ENCODE assay signal across 8 cellular contexts in the genomic region with DNA sequence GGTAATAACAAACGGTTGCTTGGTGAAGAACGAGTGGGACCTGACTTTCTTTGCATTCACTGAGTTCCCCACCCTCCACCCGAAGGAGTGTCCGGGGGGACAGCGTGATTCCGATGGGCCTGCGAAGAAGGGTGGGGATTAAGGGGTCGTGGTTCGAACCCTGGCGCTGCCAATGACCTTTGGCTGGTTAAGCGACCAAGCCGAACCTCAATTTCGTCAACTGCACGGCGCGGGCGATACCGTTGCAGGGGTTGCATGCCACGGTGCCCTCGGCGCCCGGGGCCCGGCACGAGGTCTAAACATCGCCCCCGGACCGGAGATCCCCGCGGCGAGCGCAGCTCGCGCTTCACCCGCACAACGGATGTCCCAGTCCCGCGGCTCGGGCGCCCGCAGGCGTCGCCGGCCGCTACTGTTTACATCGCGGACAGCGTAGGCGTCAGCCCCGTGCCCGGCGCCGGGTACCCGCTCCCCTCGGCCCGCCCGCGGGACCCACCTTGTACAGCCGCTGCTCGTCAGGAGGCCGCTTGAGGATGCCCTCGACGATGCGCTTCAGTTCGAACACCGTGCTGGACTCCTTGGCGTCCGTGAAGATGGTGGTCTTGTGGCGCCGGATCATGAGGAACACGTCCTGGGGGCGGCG. TPM values are rescaled to one million over a fixed set of nuclear protein-coding genes. Genes with fewer than 3 reads are reported as not detected.
DNase-seq lines count a peak whose midpoint lies in the region; ATAC-seq and TF ChIP-seq lines count a peak whose summit lies in the region.

No MANE protein-coding gene starts in this region.

- H3K4me3 ChIP-seq in DND-41 (ENCODE audit: low read depth in 1 of 2, low read length in 2 of 2), result peak overlapping the region; percentile 95 to 96
- H3K4me3 ChIP-seq in iPS-18a (ENCODE audit: low read length), result peak overlapping the region; percentile 97
- H3K4me3 ChIP-seq in spleen, result peak overlapping the region; percentile 75 to 97 (median 93)

- peaks cover 51% of the 10 kb centered on the region for H3K79me2 ChIP-seq in DND-41 (ENCODE audit: insufficient read depth, low read length)

- H3K4me3 Mint-ChIP-seq in IgD-negative memory B cell, result peak overlapping the region; percentile 86 to 98 (median 95)
- H3K4me3 Mint-ChIP-seq in activated naive CD8-positive, alpha-beta T cell treated with anti-CD3 and anti-CD28 coated beads, Interleukin-2, amount 50 U/mL, for 24 hours, result peak overlapping the region; percentile 96

- H3K27me3 Mint-ChIP-seq in IgD-negative memory B cell, result no peaks in the 10 kb centered on the region
- H3K27me3 Mint-ChIP-seq in activated naive CD8-positive, alpha-beta T cell treated with anti-CD3 and anti-CD28 coated beads, Interleukin-2, amount 50 U/mL, for 24 hours, result no peaks in the 10 kb centered on the region

- peaks cover 38% of the 10 kb centered on the region for H3K36me3 ChIP-seq in DND-41 (ENCODE audit: insufficient read depth, low read length)
- H3K36me3 ChIP-seq in iPS-18a (ENCODE audit: control insufficient read depth, low read depth, low read length), result peaks cover 22% of the 10 kb centered on the region
- H3K36me3 ChIP-seq in spleen, result peaks cover 0 to 41% (median 32%) of the 10 kb centered on the region in 6 donors

- peak overlapping the region; percentile 85 for H2AFZ ChIP-seq in DND-41 (ENCODE audit: low read depth, low read length)

- H4K20me1 ChIP-seq in DND-41 (ENCODE audit: insufficient read depth, low read length), result peaks cover 38% of the 10 kb centered on the region

- H3K27ac Mint-ChIP-seq in IgD-negative memory B cell, result peak overlapping the region; percentile 72 to 97 (median 82)
- peak overlapping the region; percentile 87 for H3K27ac Mint-ChIP-seq in activated naive CD8-positive, alpha-beta T cell treated with anti-CD3 and anti-CD28 coated beads, Interleukin-2, amount 50 U/mL, for 24 hours

- DNase-seq in DND-41 (no peak), spleen (peak; percentile 91), SHP77 (lab: John Stamatoyannopoulos, UW) (no peak), NCI-H1436 (lab: John Stamatoyannopoulos, UW) (no peak)
- peak; percentile 41 for DNase-seq in activated naive CD8-positive, alpha-beta T cell treated with anti-CD3 and anti-CD28 coated beads, Interleukin-2, amount 50 U/mL, for 24 hours

- peak overlapping the region; percentile 89 for H3K9ac ChIP-seq in DND-41 (ENCODE audit: low read depth, low read length)
- H3K9ac ChIP-seq in iPS-18a (ENCODE audit: low read length), result peak overlapping the region; percentile 89

- peaks cover 17 to 26% (median 17%) of the 10 kb centered on the region in 3 donors for H3K4me1 Mint-ChIP-seq in IgD-negative memory B cell
- H3K4me1 Mint-ChIP-seq in activated naive CD8-positive, alpha-beta T cell treated with anti-CD3 and anti-CD28 coated beads, Interleukin-2, amount 50 U/mL, for 24 hours, result peaks cover 28% of the 10 kb centered on the region

- peak overlapping the region; percentile 84 for H3K4me2 ChIP-seq in DND-41 (ENCODE audit: insufficient read depth, low read length)

- H3K9me3 ChIP-seq in DND-41 (ENCODE audit: insufficient read depth, low read length, severe bottlenecking) (no peaks in the 10 kb centered on the region), iPS-18a (ENCODE audit: control insufficient read depth, low read depth, low read length) (no peaks in the 10 kb centered on the region), spleen (no peaks in the 10 kb centered on the region)

- TF ChIP-seq POLR2A in spleen (IDR thresholded peaks at IDR 0.05), result no peak

- no peaks in the 10 kb centered on the region for H3K9me3 Mint-ChIP-seq in IgD-negative memory B cell
- no peaks in the 10 kb centered on the region for H3K9me3 Mint-ChIP-seq in activated naive CD8-positive, alpha-beta T cell treated with anti-CD3 and anti-CD28 coated beads, Interleukin-2, amount 50 U/mL, for 24 hours

- peak overlapping the region; percentile 84 for H3K27ac ChIP-seq in DND-41 (ENCODE audit: low read length)
- no peak overlapping the region for H3K27ac ChIP-seq in iPS-18a (ENCODE audit: low read length)
- H3K27ac ChIP-seq in spleen, result peak overlapping the region; percentile 61 to 100 (median 91)

- peak; percentile 10; the same call in 2 of the 3 replicates for ATAC-seq in DND-41 (ENCODE audit: insufficient read depth, low read depth)
- peak; percentile 27 for ATAC-seq in GM21381 (IDR thresholded peaks at IDR 0.05; ENCODE audit: unreplicated experiment)
- peak; percentile 24 for ATAC-seq in activated naive CD8-positive, alpha-beta T cell treated with anti-CD3 and anti-CD28 coated beads, Interleukin-2, amount 50 U/mL, for 24 hours

- 0 to 2% (median 1%) methylated on average over 16 to 72 of the region's 72 CpGs for WGBS in spleen, 5 donors

- no peaks in the 10 kb centered on the region for H3K27me3 ChIP-seq in DND-41 (ENCODE audit: insufficient read depth, low read length, poor library complexity)
- H3K27me3 ChIP-seq in iPS-18a (ENCODE audit: control insufficient read depth, insufficient read depth, low read length), result no peaks in the 10 kb centered on the region
- no peaks in the 10 kb centered on the region for H3K27me3 ChIP-seq in spleen (replicated peaks in 1 of 7)

- H3K4me1 ChIP-seq in DND-41 (ENCODE audit: insufficient read depth, low read length), result peaks cover 34% of the 10 kb centered on the region
- H3K4me1 ChIP-seq in iPS-18a (ENCODE audit: control insufficient read depth, low read depth, low read length), result peaks cover 5% of the 10 kb centered on the region
- H3K4me1 ChIP-seq in spleen, result peaks cover 22 to 59% (median 40%) of the 10 kb centered on the region in 6 donors

- H3K36me3 Mint-ChIP-seq in IgD-negative memory B cell, result peaks cover 2% of the 10 kb centered on the region
- H3K36me3 Mint-ChIP-seq in activated naive CD8-positive, alpha-beta T cell treated with anti-CD3 and anti-CD28 coated beads, Interleukin-2, amount 50 U/mL, for 24 hours (ENCODE audit: low read depth), result peaks cover 22% of the 10 kb centered on the region

- no peak for TF ChIP-seq CTCF in DND-41 (IDR thresholded peaks at IDR 0.05; ENCODE audit: borderline replicate concordance, extremely low read depth, low read length, poor library complexity, severe bottlenecking)
- TF ChIP-seq CTCF in spleen (IDR thresholded peaks at IDR 0.05 in 8 of 11, conservative IDR thresholded peaks at IDR 0.05 in 3 of 11), result no peak

- intact Hi-C loops in spleen (cut with DNase I; ENCODE audit: low total_unique reads), result no loop called here

RNA-seq across cellular contexts. Expression of gene ELOB, which starts 0.5 kb away (rescaled TPM):
- 262 TPM for polyA plus RNA-seq in IgD-negative memory B cell
- 100 to 1,000 TPM; 128 to 467 (median 134) TPM for total RNA-seq in spleen
- 100 to 1,000 TPM; 233 to 378 (median 247) TPM for polyA plus RNA-seq in spleen

RNA-seq across cellular contexts. Expression of gene PRSS33, which starts 10.7 kb away (rescaled TPM):
- polyA plus RNA-seq in IgD-negative memory B cell, result not detected
- total RNA-seq in spleen, result under 1 TPM in 2 of 7 donors, not detected in 5; 0.32 to 0.67 TPM
- polyA plus RNA-seq in spleen, result under 1 TPM in 1 of 3 donors, not detected in 2; 0.03 TPM

RNA-seq across cellular contexts. Expression of gene PRSS41, which starts 21.6 kb away (rescaled TPM):
- polyA plus RNA-seq in IgD-negative memory B cell (not detected), spleen (not detected)
- not detected for total RNA-seq in spleen

RNA-seq across cellular contexts. Expression of gene SRRM2, which starts 24.2 kb away (rescaled TPM):
- 159 TPM for polyA plus RNA-seq in IgD-negative memory B cell
- total RNA-seq in spleen, result 100 to 1,000 TPM; 590 to 922 (median 875) TPM
- 1,000 to 10,000 TPM in 1 of 3 donors, 100 to 1,000 TPM in 2; 239 to 1,169 (median 672) TPM for polyA plus RNA-seq in spleen

RNA-seq across cellular contexts. Expression of gene PRSS21, which starts 40.4 kb away (rescaled TPM):
- polyA plus RNA-seq in IgD-negative memory B cell (10.4 TPM), spleen (1 to 10 TPM in 2 of 3 donors, under 1 TPM in 1; 0.49 to 3.4 (median 1.8) TPM)
- total RNA-seq in spleen, result 1 to 10 TPM in 6 of 7 donors, under 1 TPM in 1; 0.81 to 4.9 (median 1.5) TPM

Comparison
In these comparisons a context has a peak if more than half of its experiments do, and no peak if none do; other contexts are left out.
1. DNase-seq: peak in activated naive CD8-positive, alpha-beta T cell treated with anti-CD3 and anti-CD28 coated beads, Interleukin-2, amount 50 U/mL, for 24 hours (single experiment) and spleen (single experiment); none in DND-41 (single experiment), SHP77 (0 of 2) and NCI-H1436 (single experiment).
2. Peak in every context shown above with its lines, with median percentiles within 50 percentile points of each other: ATAC-seq and H3K4me3 ChIP-seq.